Comparison of ENCODE assay signal across 15 cellular contexts in the genomic region with DNA sequence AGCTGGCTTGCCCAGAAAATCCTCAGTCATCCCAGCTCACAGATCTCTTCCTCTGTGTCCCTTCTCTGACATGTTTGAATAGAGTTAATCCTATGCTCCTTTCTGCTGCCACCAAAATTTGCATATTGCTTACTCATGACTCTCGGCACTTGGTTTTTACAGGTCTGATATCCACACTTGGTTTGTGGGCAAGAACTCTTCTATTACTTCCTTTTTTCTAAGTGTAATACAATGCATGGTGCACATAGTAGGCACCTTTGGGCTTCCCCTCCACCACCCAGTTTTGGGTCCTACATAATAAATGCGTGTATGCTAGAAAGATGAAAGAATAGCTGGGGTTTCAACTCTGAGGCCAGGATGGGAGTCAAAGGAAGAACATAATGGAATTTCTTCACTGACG.
DNase-seq lines count a peak whose midpoint lies in the region; ATAC-seq and TF ChIP-seq lines count a peak whose summit lies in the region.
"Had no signal": no experiment of that assay in that cellular context is flagged by ENCODE, and none has a peak within 500 bp of the region (broad histone marks: within the 10 kb centered on the region; RNA-seq: fewer than 3 reads in every experiment).

No MANE protein-coding gene starts in this region.

- H3K4me3 ChIP-seq in OCI-LY3 (ENCODE audit: low read length) = no peak overlapping the region

- H4K20me1 ChIP-seq in OCI-LY3 (ENCODE audit: insufficient read depth, low read length) = no peaks in the 10 kb centered on the region

- H3K27me3 Mint-ChIP-seq in activated CD4-positive, alpha-beta T cell treated with anti-CD3 and anti-CD28 coated beads, Interleukin-2, amount 10 ng/mL, durations not matched to agents 24 days and 14 days = peaks cover 21% of the 10 kb centered on the region
- H3K27me3 Mint-ChIP-seq in stimulated activated naive B cell treated with anti-CD40 and anti-IgM and Interleukin-4, amounts not matched to agents 10 μg/mL and 1 μg/mL and 100 μg/mL, for 72 hours = peaks cover 7 to 38% of the 10 kb centered on the region in 2 donors

- H3K4me1 ChIP-seq in OCI-LY3 (ENCODE audit: low read length) = peaks cover 14% of the 10 kb centered on the region

- peak overlapping the region; percentile 70 for H3K27ac Mint-ChIP-seq in activated CD4-positive, alpha-beta T cell treated with anti-CD3 and anti-CD28 coated beads, Interleukin-2, amount 10 ng/mL, durations not matched to agents 24 days and 14 days
- no peak overlapping the region for H3K27ac Mint-ChIP-seq in stimulated activated naive B cell treated with anti-CD40 and anti-IgM and Interleukin-4, amounts not matched to agents 10 μg/mL and 1 μg/mL and 100 μg/mL, for 72 hours
- H3K27ac Mint-ChIP-seq: WTC11 had no signal

- peak; percentile 82 for ATAC-seq in HG02938 (IDR thresholded peaks at IDR 0.05; ENCODE audit: unreplicated experiment)
- ATAC-seq in stimulated activated naive B cell treated with anti-CD40 and anti-IgM and Interleukin-4, amounts not matched to agents 10 μg/mL and 1 μg/mL and 100 μg/mL, for 72 hours (replicated peaks) = peak; percentile 74 to 81
- ATAC-seq: WTC11 had no signal

- H3K36me3 ChIP-seq in OCI-LY3 (replicated peaks; ENCODE audit: low read depth, low read length) = peaks cover 8% of the 10 kb centered on the region

- H3K4me1 Mint-ChIP-seq in activated CD4-positive, alpha-beta T cell treated with anti-CD3 and anti-CD28 coated beads, Interleukin-2, amount 10 ng/mL, durations not matched to agents 24 days and 14 days = peaks cover 18% of the 10 kb centered on the region
- peaks cover 8 to 12% of the 10 kb centered on the region in 2 donors for H3K4me1 Mint-ChIP-seq in stimulated activated naive B cell treated with anti-CD40 and anti-IgM and Interleukin-4, amounts not matched to agents 10 μg/mL and 1 μg/mL and 100 μg/mL, for 72 hours

- H3K9ac ChIP-seq in OCI-LY3 (ENCODE audit: low read length) = no peak overlapping the region

- no peak overlapping the region for H3K4me3 Mint-ChIP-seq in activated CD4-positive, alpha-beta T cell treated with anti-CD3 and anti-CD28 coated beads, Interleukin-2, amount 10 ng/mL, durations not matched to agents 24 days and 14 days
- no peak overlapping the region for H3K4me3 Mint-ChIP-seq in stimulated activated naive B cell treated with anti-CD40 and anti-IgM and Interleukin-4, amounts not matched to agents 10 μg/mL and 1 μg/mL and 100 μg/mL, for 72 hours
- H3K4me3 Mint-ChIP-seq: WTC11 had no signal

- no peaks in the 10 kb centered on the region for H3K9me3 ChIP-seq in OCI-LY3 (ENCODE audit: insufficient read depth, low read length)

- peaks cover 29% of the 10 kb centered on the region for H3K36me3 Mint-ChIP-seq in activated CD4-positive, alpha-beta T cell treated with anti-CD3 and anti-CD28 coated beads, Interleukin-2, amount 10 ng/mL, durations not matched to agents 24 days and 14 days (ENCODE audit: low read depth)
- peaks cover 27 to 28% of the 10 kb centered on the region in 2 donors for H3K36me3 Mint-ChIP-seq in stimulated activated naive B cell treated with anti-CD40 and anti-IgM and Interleukin-4, amounts not matched to agents 10 μg/mL and 1 μg/mL and 100 μg/mL, for 72 hours

- no peaks in the 10 kb centered on the region for H3K79me2 ChIP-seq in OCI-LY3 (ENCODE audit: low read length)

- H3K9me3 Mint-ChIP-seq in activated CD4-positive, alpha-beta T cell treated with anti-CD3 and anti-CD28 coated beads, Interleukin-2, amount 10 ng/mL, durations not matched to agents 24 days and 14 days = peaks cover 11% of the 10 kb centered on the region
- H3K9me3 Mint-ChIP-seq in stimulated activated naive B cell treated with anti-CD40 and anti-IgM and Interleukin-4, amounts not matched to agents 10 μg/mL and 1 μg/mL and 100 μg/mL, for 72 hours = no peaks in the 10 kb centered on the region
- H3K9me3 Mint-ChIP-seq: WTC11 had no signal

- intact Hi-C loops in activated CD4-positive, alpha-beta T cell treated with anti-CD3 and anti-CD28 coated beads, Interleukin-2, amount 10 ng/mL, durations not matched to agents 24 days and 14 days (cut with micrococcal nuclease) = no loop called here

- no peak for TF ChIP-seq CTCF in OCI-LY3 (IDR thresholded peaks at IDR 0.05; ENCODE audit: low read depth, low read length)

- peak overlapping the region; percentile 48 for H3K4me2 ChIP-seq in OCI-LY3 (ENCODE audit: low read length)

- no peak for DNase-seq in activated CD4-positive, alpha-beta T cell treated with anti-CD3 and anti-CD28 coated beads, Interleukin-2, amount 10 ng/mL, durations not matched to agents 24 days and 14 days
- no peak for DNase-seq in activated CD4-positive, alpha-beta T cell treated with anti-CD3 and anti-CD28 coated beads, Interleukin-2, amount 50 U/mL, for 48 hours
- no peak for DNase-seq in stimulated activated naive B cell treated with anti-CD40 and anti-IgM and Interleukin-4, amounts not matched to agents 10 μg/mL and 1 μg/mL and 100 μg/mL, for 72 hours
- DNase-seq in epidermal melanocyte (ENCODE audit: insufficient read length, low spot score) = no peak
- no peak for DNase-seq in HT-29 (ENCODE audit: low spot score)
- no peak for DNase-seq in DMS79 treated with DMSO at 0.1 percent for 48 hours (lab: John Stamatoyannopoulos, UW)
- DNase-seq: ACHN; aorta; erythroblast; GF-D8; occipital lobe; stimulated activated CD4-positive, alpha-beta T cell treated with anti-CD3 and anti-CD28 coated beads, Interleukin-4, amount 100 ng/mL, for 4 hours had no signal

- no peak overlapping the region for H3K27ac ChIP-seq in OCI-LY3 (ENCODE audit: low read length)

- no peaks in the 10 kb centered on the region for H3K27me3 ChIP-seq in OCI-LY3 (ENCODE audit: low read depth, low read length)

- no peak overlapping the region for H2AFZ ChIP-seq in OCI-LY3 (ENCODE audit: low read depth, low read length)
